In the genomic region with DNA sequence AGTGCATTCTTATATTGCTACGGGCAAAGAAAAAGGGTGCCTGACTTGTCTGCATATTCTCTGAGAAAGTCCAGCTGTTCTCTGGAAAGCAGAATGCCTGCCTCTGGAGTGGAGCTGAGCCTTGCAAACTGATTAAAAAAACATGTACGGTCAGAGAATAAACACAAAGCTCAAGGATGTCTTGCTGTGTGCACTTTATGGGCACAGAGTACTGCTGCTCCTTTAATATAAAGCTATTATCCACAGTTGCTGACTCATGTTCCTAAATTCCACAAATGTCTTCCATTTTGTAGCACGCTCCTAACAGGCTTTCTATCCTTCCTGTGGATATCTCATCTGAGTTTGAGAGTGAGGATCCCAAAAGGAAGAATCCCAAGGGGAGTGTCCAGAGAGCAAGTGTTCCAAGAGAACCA, we compare ENCODE assay signal across 12 cellular contexts.
A peak's percentile ranks its signal among the peaks of the same experiment; 100 is the strongest.
DNase-seq lines count a peak whose midpoint lies in the region; ATAC-seq and TF ChIP-seq lines count a peak whose summit lies in the region.
"Had no signal": no experiment of that assay in that cellular context is flagged by ENCODE, and none has a peak within 500 bp of the region (broad histone marks: within the 10 kb centered on the region; RNA-seq: fewer than 3 reads in every experiment).

No MANE protein-coding gene starts in this region.

- H3K4me3 ChIP-seq in choroid plexus epithelial cell (ENCODE audit: low read depth, low read length) (no peak overlapping the region), lung (no peak overlapping the region), transverse colon (no peak overlapping the region), vagina (no peak overlapping the region)
- H3K4me3 ChIP-seq: HAP-1 had no signal

- peak; percentile 47 for TF ChIP-seq EP300 in transverse colon (IDR thresholded peaks at IDR 0.05; ENCODE audit: low read depth)

- H3K4me1 ChIP-seq in lung (ENCODE audit: control insufficient read depth in 2 of 2, insufficient read depth in 2 of 2, low read length in 2 of 2) (peaks cover 0 to 2% of the 10 kb centered on the region in 2 donors), transverse colon (peaks cover 0 to 26% (median 11%) of the 10 kb centered on the region in 4 donors), vagina (peaks cover 5% of the 10 kb centered on the region)
- H3K4me1 ChIP-seq: HAP-1 had no signal

- H3K36me3 ChIP-seq in lung (ENCODE audit: control insufficient read depth in 2 of 2, insufficient read depth in 2 of 2, low read length in 2 of 2) (no peaks in the 10 kb centered on the region), transverse colon (no peaks in the 10 kb centered on the region), vagina (no peaks in the 10 kb centered on the region)
- H3K36me3 ChIP-seq: HAP-1 had no signal

- TF ChIP-seq CTCF in HFFc6 (IDR thresholded peaks at IDR 0.05), result no peak
- TF ChIP-seq CTCF in choroid plexus epithelial cell (conservative IDR thresholded peaks at IDR 0.05; ENCODE audit: low read depth, low read length), result no peak
- TF ChIP-seq CTCF in lung (IDR thresholded peaks at IDR 0.05; ENCODE audit: control extremely low read depth, extremely low read depth), result no peak
- no peak for TF ChIP-seq CTCF in transverse colon (IDR thresholded peaks at IDR 0.05)
- TF ChIP-seq CTCF in vagina (IDR thresholded peaks at IDR 0.05), result no peak

- H3K27me3 ChIP-seq in lung (ENCODE audit: control insufficient read depth, insufficient read depth), result no peaks in the 10 kb centered on the region
- no peaks in the 10 kb centered on the region for H3K27me3 ChIP-seq in transverse colon
- no peaks in the 10 kb centered on the region for H3K27me3 ChIP-seq in vagina

- peak overlapping the region; percentile 93 for H3K27ac Mint-ChIP-seq in HFFc6
- H3K27ac Mint-ChIP-seq: activated CD8-positive, alpha-beta memory T cell treated with anti-CD3 and anti-CD28 coated beads, Interleukin-2, amount 10 ng/mL, durations not matched to agents 7 days and 5 days; T-helper 1 cell treated with Interleukin-12 subunit alpha and Interleukin-12 subunit beta and Interleukin-4 antibody, amounts not matched to agents 30 μg/mL and 1 μg/mL, for 36 hours had no signal

- in situ Hi-C loops in transverse colon (cut with MboI; ENCODE audit: low pct_ligation_motif_present in 1 of 4, low pct_unique_long_range_greater_than_20kb in 1 of 4, low sequenced_read_pairs in 3 of 4), result no loop called here

- H3K9me3 Mint-ChIP-seq in HFFc6, result no peaks in the 10 kb centered on the region
- H3K9me3 Mint-ChIP-seq: central memory CD8-positive, alpha-beta T cell; T-helper 1 cell treated with Interleukin-12 subunit alpha and Interleukin-12 subunit beta and Interleukin-4 antibody, amounts not matched to agents 30 μg/mL and 1 μg/mL, for 36 hours had no signal

- no peaks in the 10 kb centered on the region for H3K27me3 Mint-ChIP-seq in HFFc6 (ENCODE audit: insufficient read depth)

- H3K36me3 Mint-ChIP-seq in HFFc6 (ENCODE audit: low read depth), result peaks cover 9% of the 10 kb centered on the region; the same call in 1 of the 2 replicates
- H3K36me3 Mint-ChIP-seq: activated CD8-positive, alpha-beta memory T cell treated with anti-CD3 and anti-CD28 coated beads, Interleukin-2, amount 10 ng/mL, durations not matched to agents 7 days and 5 days had no signal

- ATAC-seq in lung (ENCODE audit: insufficient read depth, low FRiP score), result no peak
- ATAC-seq: activated CD8-positive, alpha-beta memory T cell treated with anti-CD3 and anti-CD28 coated beads, Interleukin-2, amount 10 ng/mL, durations not matched to agents 7 days and 5 days had no signal

- WGBS in lung, 2 donors, result 65 to 76% methylated on average over 3 of the region's 3 CpGs
- WGBS in transverse colon (ENCODE audit: low coverage in 1 of 2), 2 donors, result 38 to 50% methylated on average over 2 to 3 of the region's 3 CpGs

- H3K9me3 ChIP-seq in lung (ENCODE audit: control insufficient read depth in 2 of 2, insufficient read depth in 1 of 2, low read length in 1 of 2) (peaks cover 0 to 5% of the 10 kb centered on the region in 2 donors), transverse colon (no peaks in the 10 kb centered on the region), vagina (no peaks in the 10 kb centered on the region)
- H3K9me3 ChIP-seq: HAP-1 had no signal

- DNase-seq in HFFc6, result peak; percentile 62
- DNase-seq in choroid plexus epithelial cell (ENCODE audit: low read depth), result peak; percentile 88
- DNase-seq in lung (ENCODE audit: low spot score), result no peak
- DNase-seq in transverse colon, result no peak
- DNase-seq in vagina (ENCODE audit: extremely low spot score in 2 of 2), result no peak
- DNase-seq in stimulated activated CD4-positive, alpha-beta T cell treated with anti-CD3 and anti-CD28 coated beads, Interleukin-4, amount 100 ng/mL, for 4 hours, result no peak
- DNase-seq in NCI-H1417 (lab: John Stamatoyannopoulos, UW), result no peak
- DNase-seq: activated CD8-positive, alpha-beta memory T cell treated with anti-CD3 and anti-CD28 coated beads, Interleukin-2, amount 10 ng/mL, durations not matched to agents 7 days and 5 days; GDM1 had no signal

- peak overlapping the region; percentile 31 for H3K4me3 Mint-ChIP-seq in HFFc6
- H3K4me3 Mint-ChIP-seq: activated CD8-positive, alpha-beta memory T cell treated with anti-CD3 and anti-CD28 coated beads, Interleukin-2, amount 10 ng/mL, durations not matched to agents 7 days and 5 days; central memory CD8-positive, alpha-beta T cell; T-helper 1 cell treated with Interleukin-12 subunit alpha and Interleukin-12 subunit beta and Interleukin-4 antibody, amounts not matched to agents 30 μg/mL and 1 μg/mL, for 36 hours had no signal

- intact Hi-C loops in transverse colon (cut with DNase I; ENCODE audit: low total_unique reads) (no loop called here), vagina (cut with DNase I) (no loop called here)

- TF ChIP-seq POLR2A in transverse colon (IDR thresholded peaks at IDR 0.05) (no peak), vagina (IDR thresholded peaks at IDR 0.05) (no peak)

- H3K4me1 Mint-ChIP-seq in HFFc6 (ENCODE audit: low read depth), result peaks cover 42% of the 10 kb centered on the region
- H3K4me1 Mint-ChIP-seq: activated CD8-positive, alpha-beta memory T cell treated with anti-CD3 and anti-CD28 coated beads, Interleukin-2, amount 10 ng/mL, durations not matched to agents 7 days and 5 days; central memory CD8-positive, alpha-beta T cell had no signal

- H3K27ac ChIP-seq in lung (ENCODE audit: low read depth in 1 of 2, low read length in 1 of 2) (peak overlapping the region; percentile 16 to 17), transverse colon (peak overlapping the region; percentile 32 to 68 (median 64)), vagina (no peak overlapping the region)

Comparison
In these comparisons a context has a peak if more than half of its experiments do, and no peak if none do; other contexts are left out.
1. DNase-seq: peak in HFFc6 (single experiment) and choroid plexus epithelial cell (single experiment); none in lung (single experiment), transverse colon (single experiment), vagina (0 of 2), stimulated activated CD4-positive, alpha-beta T cell treated with anti-CD3 and anti-CD28 coated beads, Interleukin-4, amount 100 ng/mL, for 4 hours (0 of 2) and NCI-H1417 (0 of 3).